ENCODE assay signal across 13 cellular contexts in the genomic region with DNA sequence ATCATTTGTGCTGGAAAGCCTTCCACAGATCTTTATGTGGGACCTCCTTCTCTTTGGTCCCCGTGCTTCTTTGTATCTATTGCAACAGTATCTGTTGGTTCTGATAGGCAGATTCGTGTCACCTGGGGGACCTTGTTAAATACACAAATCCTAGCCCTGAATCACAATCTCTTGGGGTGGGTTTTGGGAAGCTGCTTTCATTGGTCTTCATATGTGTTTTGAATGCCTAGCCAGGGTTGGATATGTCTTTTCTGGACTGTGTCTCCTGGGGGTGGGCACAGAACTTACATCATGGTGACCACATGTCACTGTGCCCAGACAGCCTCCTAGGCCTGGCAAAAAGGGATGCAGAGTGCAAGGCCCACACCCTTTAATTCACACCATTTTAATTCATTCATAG.
"Had no signal": no experiment of that assay in that cellular context is flagged by ENCODE, and none has a peak within 500 bp of the region (broad histone marks: within the 10 kb centered on the region; RNA-seq: fewer than 3 reads in every experiment).

No MANE protein-coding gene starts in this region.

- H3K27me3 ChIP-seq: ascending aorta, esophagus muscularis mucosa, neutrophil, stomach, testis, upper lobe of left lung had no signal

- H3K4me3 ChIP-seq: ascending aorta, esophagus muscularis mucosa, lung, stomach, testis, upper lobe of left lung had no signal

- DNase-seq: activated CD4-positive, alpha-beta T cell treated with anti-CD3 and anti-CD28 coated beads, Interleukin-2, amount 50 U/mL, for 1 hour; activated naive CD4-positive, alpha-beta T cell treated with Interleukin-2 at 50 U/mL for 16 hours; islet precursor cell; naive thymus-derived CD4-positive, alpha-beta T cell; stimulated activated CD4-positive, alpha-beta T cell treated with anti-CD3 and anti-CD28 coated beads, Interleukin-1b, Interleukin-23, amount 100 ng/mL, for 48 hours; stomach; testis had no signal

- H3K9me3 ChIP-seq: ascending aorta, esophagus muscularis mucosa, neutrophil, stomach, testis, upper lobe of left lung had no signal

- H3K27ac Mint-ChIP-seq: naive thymus-derived CD4-positive, alpha-beta T cell had no signal

- H3K4me1 ChIP-seq: ascending aorta, testis had no signal

- H3K27ac ChIP-seq: ascending aorta, esophagus muscularis mucosa, neutrophil, stomach, testis, upper lobe of left lung had no signal

- H3K36me3 ChIP-seq: ascending aorta, esophagus muscularis mucosa, neutrophil, stomach, upper lobe of left lung had no signal

- FAIRE-seq: colon had no signal

- H3K4me3 Mint-ChIP-seq: naive thymus-derived CD4-positive, alpha-beta T cell had no signal
